8 cellular contexts compared by ENCODE assay signal in the genomic region with DNA sequence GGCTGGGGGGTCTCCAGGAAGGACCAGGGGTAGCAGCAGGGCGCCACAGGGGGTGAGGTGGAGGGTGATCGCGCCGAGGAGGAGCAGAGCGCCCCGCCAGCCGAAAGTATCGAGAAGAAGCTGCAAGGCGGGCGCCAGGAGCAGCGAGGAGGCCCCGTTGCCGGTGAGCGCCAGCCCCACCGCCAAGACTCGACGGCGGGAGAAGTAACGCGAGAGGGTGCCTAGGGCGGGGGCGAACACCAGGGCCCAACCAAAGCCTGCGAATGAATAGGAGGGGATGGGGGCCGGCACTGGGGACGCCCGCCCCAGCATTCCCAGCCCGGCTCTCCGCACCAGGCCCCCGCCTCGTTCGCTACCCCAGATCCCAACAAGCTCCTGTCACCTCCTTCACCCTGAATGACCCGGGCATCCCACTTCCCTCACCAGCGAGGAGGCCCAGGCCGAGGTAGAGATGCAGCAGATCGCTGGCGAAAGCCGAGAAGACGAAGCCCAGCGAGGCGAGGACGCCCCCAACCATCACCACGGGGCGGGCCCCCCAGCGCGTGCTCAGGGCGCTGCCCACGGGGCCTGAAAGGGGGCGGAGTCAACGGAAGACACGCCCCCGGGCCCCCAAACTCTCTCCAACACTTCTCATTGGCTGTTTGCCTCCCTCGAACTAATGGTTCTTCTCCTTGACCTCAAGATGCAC. TPM values are rescaled to one million over a fixed set of nuclear protein-coding genes. Genes with fewer than 3 reads are reported as not detected.
DNase-seq lines count a peak whose midpoint lies in the region; ATAC-seq and TF ChIP-seq lines count a peak whose summit lies in the region.

No MANE protein-coding gene starts in this region.

- no peak overlapping the region for H3K27ac ChIP-seq in GM23338 (ENCODE audit: low read depth)

- peaks cover 33% of the 10 kb centered on the region for H3K4me1 Mint-ChIP-seq in GM23338
- H3K4me1 Mint-ChIP-seq in activated naive CD4-positive, alpha-beta T cell treated with anti-CD3 and anti-CD28 coated beads, Interleukin-2, amount 10 ng/mL, durations not matched to agents 7 days and 5 days = peaks cover 63% of the 10 kb centered on the region
- H3K4me1 Mint-ChIP-seq in stimulated activated memory B cell treated with anti-CD40 and anti-IgM and Interleukin-4, amounts not matched to agents 10 μg/mL and 1 μg/mL and 100 μg/mL, for 72 hours = peaks cover 60% of the 10 kb centered on the region

- peak overlapping the region; percentile 91 for H2AFZ ChIP-seq in GM23338

- H3K9me3 Mint-ChIP-seq in GM23338 = no peaks in the 10 kb centered on the region
- H3K9me3 Mint-ChIP-seq in activated naive CD4-positive, alpha-beta T cell treated with anti-CD3 and anti-CD28 coated beads, Interleukin-2, amount 10 ng/mL, durations not matched to agents 7 days and 5 days = no peaks in the 10 kb centered on the region
- no peaks in the 10 kb centered on the region for H3K9me3 Mint-ChIP-seq in stimulated activated memory B cell treated with anti-CD40 and anti-IgM and Interleukin-4, amounts not matched to agents 10 μg/mL and 1 μg/mL and 100 μg/mL, for 72 hours

- H3K9me2 ChIP-seq in GM23338 (ENCODE audit: insufficient read depth) = no peaks in the 10 kb centered on the region

- DNase-seq in GM23338 (ENCODE audit: low spot score) = peak; percentile 70
- peak; percentile 51 for DNase-seq in activated naive CD4-positive, alpha-beta T cell treated with anti-CD3 and anti-CD28 coated beads, Interleukin-2, amount 10 ng/mL, durations not matched to agents 7 days and 5 days
- DNase-seq in iPS-NIHi11 (ENCODE audit: low spot score) = peak; percentile 62
- no peak for DNase-seq in LoVo (ENCODE audit: low spot score)
- DNase-seq in AML-193 (lab: John Stamatoyannopoulos, UW) = no peak
- no peak for DNase-seq in NCI-H2227 (lab: John Stamatoyannopoulos, UW; ENCODE audit: unreplicated experiment)
- DNase-seq in HT-29 (ENCODE audit: low spot score) = no peak

- H3K79me2 ChIP-seq in GM23338 (replicated peaks; ENCODE audit: insufficient read depth) = no peaks in the 10 kb centered on the region

- peaks cover 6% of the 10 kb centered on the region for H4K20me1 ChIP-seq in GM23338 (replicated peaks; ENCODE audit: insufficient read depth)

- H3K27ac Mint-ChIP-seq in GM23338 = no peak overlapping the region
- no peak overlapping the region for H3K27ac Mint-ChIP-seq in activated naive CD4-positive, alpha-beta T cell treated with anti-CD3 and anti-CD28 coated beads, Interleukin-2, amount 10 ng/mL, durations not matched to agents 7 days and 5 days
- H3K27ac Mint-ChIP-seq in stimulated activated memory B cell treated with anti-CD40 and anti-IgM and Interleukin-4, amounts not matched to agents 10 μg/mL and 1 μg/mL and 100 μg/mL, for 72 hours = peak overlapping the region; percentile 85

- peaks cover 46% of the 10 kb centered on the region for H3K27me3 Mint-ChIP-seq in GM23338 (ENCODE audit: insufficient read depth, low read depth, poor library complexity)
- peaks cover 45% of the 10 kb centered on the region for H3K27me3 Mint-ChIP-seq in activated naive CD4-positive, alpha-beta T cell treated with anti-CD3 and anti-CD28 coated beads, Interleukin-2, amount 10 ng/mL, durations not matched to agents 7 days and 5 days
- H3K27me3 Mint-ChIP-seq in stimulated activated memory B cell treated with anti-CD40 and anti-IgM and Interleukin-4, amounts not matched to agents 10 μg/mL and 1 μg/mL and 100 μg/mL, for 72 hours = no peaks in the 10 kb centered on the region

- peak overlapping the region; percentile 79 for H3K4me3 ChIP-seq in GM23338

- peaks cover 3% of the 10 kb centered on the region; the same call in 1 of the 3 replicates for H3K36me3 Mint-ChIP-seq in GM23338 (ENCODE audit: low read depth)
- peaks cover 13% of the 10 kb centered on the region for H3K36me3 Mint-ChIP-seq in activated naive CD4-positive, alpha-beta T cell treated with anti-CD3 and anti-CD28 coated beads, Interleukin-2, amount 10 ng/mL, durations not matched to agents 7 days and 5 days
- H3K36me3 Mint-ChIP-seq in stimulated activated memory B cell treated with anti-CD40 and anti-IgM and Interleukin-4, amounts not matched to agents 10 μg/mL and 1 μg/mL and 100 μg/mL, for 72 hours = no peaks in the 10 kb centered on the region

- ATAC-seq in GM23338 = peak; percentile 18
- peak; percentile 14 for ATAC-seq in stimulated activated memory B cell treated with anti-CD40 and anti-IgM and Interleukin-4, amounts not matched to agents 10 μg/mL and 1 μg/mL and 100 μg/mL, for 72 hours

- H3F3A ChIP-seq in GM23338 (replicated peaks; ENCODE audit: low read depth) = peaks cover 14% of the 10 kb centered on the region; the same call in 1 of the 2 replicates

- CTCF ChIA-PET in activated naive CD4-positive, alpha-beta T cell treated with anti-CD3 and anti-CD28 coated beads, Interleukin-2, amount 10 ng/mL, durations not matched to agents 7 days and 5 days (lab: Charles Lee) = interaction anchor here (1.0 kb wide), 1 partner anchor 94 kb away, joined by 3 read pairs; no protein-coding TSS in a partner anchor

- H3K36me3 ChIP-seq in GM23338 (ENCODE audit: insufficient read depth) = no peaks in the 10 kb centered on the region

- no peak for TF ChIP-seq CTCF in GM23338 (conservative IDR thresholded peaks at IDR 0.05; ENCODE audit: low read depth in 2 of 2)

- H3K4me1 ChIP-seq in GM23338 (ENCODE audit: insufficient read depth) = peaks cover 18% of the 10 kb centered on the region; the same call in 1 of the 2 replicates

- H3K4me2 ChIP-seq in GM23338 = peak overlapping the region; percentile 94

- H3K27me3 ChIP-seq in GM23338 (ENCODE audit: insufficient read depth) = peaks cover 66% of the 10 kb centered on the region

- peak overlapping the region; percentile 72 for H3K4me3 Mint-ChIP-seq in GM23338
- H3K4me3 Mint-ChIP-seq in activated naive CD4-positive, alpha-beta T cell treated with anti-CD3 and anti-CD28 coated beads, Interleukin-2, amount 10 ng/mL, durations not matched to agents 7 days and 5 days = peak overlapping the region; percentile 54
- peak overlapping the region; percentile 78 for H3K4me3 Mint-ChIP-seq in stimulated activated memory B cell treated with anti-CD40 and anti-IgM and Interleukin-4, amounts not matched to agents 10 μg/mL and 1 μg/mL and 100 μg/mL, for 72 hours

TF ChIP-seq in GM23338, 12 proteins besides CTCF, POLR2A, EP300 and RAD21 (continues in another document):
- no peak for TF ChIP-seq JUNB (IDR thresholded peaks at IDR 0.05; ENCODE audit: unreplicated experiment)

RNA-seq across cellular contexts. Expression of a gene that starts 1.2 kb away (rescaled TPM):
- total RNA-seq in GM23338 (2014; rRNA removed; shearing (Covaris generic)) = 0.42 TPM in 1 of 2 replicates, not detected in the other
- 0.68 and 1.4 TPM in 2 replicates for polyA plus RNA-seq in GM23338 (2016; fragmentation: Nextera tagmentation; extraction: Ambion mirVana)
- not detected in 2 replicates for total RNA-seq in HT-29 (2014; rRNA removed; shearing (Covaris generic))

RNA-seq across cellular contexts. Expression of a gene that starts 6.8 kb away (rescaled TPM):
- 4.4 and 4.7 TPM in 2 replicates for total RNA-seq in GM23338 (2014; rRNA removed; shearing (Covaris generic))
- polyA plus RNA-seq in GM23338 (2016; fragmentation: Nextera tagmentation; extraction: Ambion mirVana) = 1.2 and 2.2 TPM in 2 replicates
- 0.16 and 0.28 TPM in 2 replicates for total RNA-seq in HT-29 (2014; rRNA removed; shearing (Covaris generic))

RNA-seq across cellular contexts. Expression of a gene that starts 19.8 kb away (rescaled TPM):
- 4.2 and 4.5 TPM in 2 replicates for total RNA-seq in GM23338 (2014; rRNA removed; shearing (Covaris generic))
- polyA plus RNA-seq in GM23338 (2016; fragmentation: Nextera tagmentation; extraction: Ambion mirVana) = 2.1 and 3.3 TPM in 2 replicates
- not detected in 2 replicates for total RNA-seq in HT-29 (2014; rRNA removed; shearing (Covaris generic))

RNA-seq across cellular contexts. Expression of a gene that starts 30.2 kb away (rescaled TPM):
- 126 and 134 TPM in 2 replicates for total RNA-seq in GM23338 (2014; rRNA removed; shearing (Covaris generic))
- polyA plus RNA-seq in GM23338 (2016; fragmentation: Nextera tagmentation; extraction: Ambion mirVana) = 296 and 298 TPM in 2 replicates
- 111 and 114 TPM in 2 replicates for total RNA-seq in HT-29 (2014; rRNA removed; shearing (Covaris generic))

RNA-seq across cellular contexts. Expression of a gene that starts 37.4 kb away (rescaled TPM):
- total RNA-seq in GM23338 (2014; rRNA removed; shearing (Covaris generic)) = not detected in 2 replicates
- not detected in 2 replicates for polyA plus RNA-seq in GM23338 (2016; fragmentation: Nextera tagmentation; extraction: Ambion mirVana)
- not detected in 2 replicates for total RNA-seq in HT-29 (2014; rRNA removed; shearing (Covaris generic))

Comparison
In these comparisons a context has a peak if more than half of its experiments do, and no peak if none do; other contexts are left out.
1. DNase-seq: peak in GM23338 (single experiment), activated naive CD4-positive, alpha-beta T cell treated with anti-CD3 and anti-CD28 coated beads, Interleukin-2, amount 10 ng/mL, durations not matched to agents 7 days and 5 days (single experiment) and iPS-NIHi11 (single experiment); none in LoVo (single experiment), AML-193 (0 of 2), NCI-H2227 (single experiment) and HT-29 (single experiment).
2. Peak in every context shown above with its lines, with median percentiles within 50 percentile points of each other: H3K4me3 Mint-ChIP-seq.